Comparison of ENCODE assay signal across 8 cellular contexts in the genomic region with DNA sequence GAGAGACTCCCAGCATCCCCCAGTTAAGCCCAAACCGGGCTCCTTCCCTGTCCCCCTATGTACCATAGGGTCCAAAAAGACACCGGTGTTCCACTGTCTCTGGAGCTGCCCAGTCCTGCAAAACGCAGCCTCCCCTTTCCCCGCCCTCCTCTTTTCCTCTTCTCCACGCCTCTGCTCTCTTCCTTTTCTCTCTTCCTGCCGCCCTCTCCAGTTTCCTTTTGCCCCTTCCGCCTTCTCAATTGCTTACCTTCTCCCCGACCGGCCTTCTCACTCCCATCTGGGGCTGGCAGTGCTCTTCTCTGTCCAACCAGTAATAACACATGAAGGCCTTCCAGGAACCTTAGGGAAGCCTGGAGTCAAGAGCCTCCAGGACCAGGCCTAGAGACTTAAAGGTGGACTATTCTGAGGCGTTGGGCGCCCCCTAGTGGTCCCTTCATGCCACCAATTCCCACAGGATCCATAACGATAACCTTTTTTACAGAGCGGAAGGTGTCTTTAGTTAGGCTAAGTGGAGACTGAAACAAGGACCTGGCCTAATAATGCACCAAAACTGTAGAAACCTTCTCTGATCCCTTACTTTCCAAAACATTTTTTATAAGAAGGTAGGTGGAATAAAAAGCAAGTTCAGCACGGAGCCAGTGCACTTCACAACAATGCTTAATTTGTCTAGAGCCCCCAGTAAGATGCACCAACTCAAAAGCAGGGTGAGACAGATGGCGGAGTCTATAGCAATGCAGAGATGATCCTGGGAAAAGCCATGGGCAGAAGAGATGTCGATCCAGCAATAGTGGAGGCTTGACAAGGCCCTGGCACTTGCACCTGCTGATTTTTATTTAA. TPM values are rescaled to one million over a fixed set of nuclear protein-coding genes. Genes with fewer than 3 reads are reported as not detected.
A peak's percentile ranks its signal among the peaks of the same experiment; 100 is the strongest.
DNase-seq lines count a peak whose midpoint lies in the region; ATAC-seq and TF ChIP-seq lines count a peak whose summit lies in the region.

No MANE protein-coding gene starts in this region.

- TF ChIP-seq POLR2A in esophagus squamous epithelium (IDR thresholded peaks at IDR 0.05) = no peak

- H3K9me3 Mint-ChIP-seq in natural killer cell treated with Interleukin-12 subunit alpha and Interleukin-12 subunit beta and Interleukin-15 and Interleukin-18, amount 100 ng/mL, for 72 hours = no peaks in the 10 kb centered on the region

- peaks cover 0 to 5% of the 10 kb centered on the region in 2 donors for H3K27me3 Mint-ChIP-seq in natural killer cell treated with Interleukin-12 subunit alpha and Interleukin-12 subunit beta and Interleukin-15 and Interleukin-18, amount 100 ng/mL, for 72 hours

- H4K20me1 ChIP-seq in OCI-LY1 (ENCODE audit: insufficient read depth, low read length) = no peaks in the 10 kb centered on the region

- no peaks in the 10 kb centered on the region for H3K27me3 ChIP-seq in OCI-LY1 (ENCODE audit: insufficient read depth, low read length)
- H3K27me3 ChIP-seq in esophagus squamous epithelium = no peaks in the 10 kb centered on the region

- no peak overlapping the region for H3K27ac Mint-ChIP-seq in natural killer cell treated with Interleukin-12 subunit alpha and Interleukin-12 subunit beta and Interleukin-15 and Interleukin-18, amount 100 ng/mL, for 72 hours

- no peaks in the 10 kb centered on the region for H3K79me2 ChIP-seq in OCI-LY1 (ENCODE audit: insufficient read depth, low read length)

- no peak overlapping the region for H3K9ac ChIP-seq in OCI-LY1 (ENCODE audit: low read length)

- no peaks in the 10 kb centered on the region for H3K9me2 ChIP-seq in OCI-LY1 (ENCODE audit: low read depth, low read length)

- DNase-seq in activated gamma-delta T cell treated with Interleukin-2 at 50 U/mL for 16 hours (peak; percentile 60), activated gamma-delta T cell (lab: John Stamatoyannopoulos, UW) (no peak), HT-29 (ENCODE audit: low spot score) (peak; percentile 91), activated T-cell treated with anti-CD3 and anti-CD28 coated beads for 24 hours (ENCODE audit: low read depth) (peak; percentile 44), esophagus squamous epithelium (lab: John Stamatoyannopoulos, UW) (no peak)
- DNase-seq in natural killer cell treated with Interleukin-12 subunit alpha and Interleukin-12 subunit beta and Interleukin-15 and Interleukin-18, amount 100 ng/mL, for 72 hours (ENCODE audit: low spot score) = peak; percentile 65
- peak; percentile 34 to 73 (median 45) for DNase-seq in stimulated activated naive CD4-positive, alpha-beta T cell (lab: John Stamatoyannopoulos, UW)

- H3F3A ChIP-seq in OCI-LY1 (ENCODE audit: insufficient read depth, low read length) = no peaks in the 10 kb centered on the region

- peak; percentile 45 to 74 for ATAC-seq in natural killer cell treated with Interleukin-12 subunit alpha and Interleukin-12 subunit beta and Interleukin-15 and Interleukin-18, amount 100 ng/mL, for 72 hours

- H3K4me1 ChIP-seq in OCI-LY1 (ENCODE audit: insufficient read depth, low read length, severe bottlenecking) (no peaks in the 10 kb centered on the region), esophagus squamous epithelium (peaks cover 8 to 33% (median 10%) of the 10 kb centered on the region in 3 donors)

- peaks cover 3 to 7% of the 10 kb centered on the region in 2 donors for H3K4me1 Mint-ChIP-seq in natural killer cell treated with Interleukin-12 subunit alpha and Interleukin-12 subunit beta and Interleukin-15 and Interleukin-18, amount 100 ng/mL, for 72 hours (ENCODE audit: low read depth in 2 of 2)

- no peak overlapping the region for H3K27ac ChIP-seq in OCI-LY1 (ENCODE audit: low read depth, low read length, poor library complexity, severe bottlenecking)
- peak overlapping the region in 1 of 4 donors; percentile 10 for H3K27ac ChIP-seq in esophagus squamous epithelium

- WGBS in esophagus squamous epithelium, 2 donors = 51 to 54% methylated on average over 16 of the region's 16 CpGs

- TF ChIP-seq CTCF in OCI-LY1 (IDR thresholded peaks at IDR 0.05; ENCODE audit: low read length) (peak; percentile 92), esophagus squamous epithelium (IDR thresholded peaks at IDR 0.05) (peak; percentile 50 to 91 (median 66))

- H3K4me3 Mint-ChIP-seq in natural killer cell treated with Interleukin-12 subunit alpha and Interleukin-12 subunit beta and Interleukin-15 and Interleukin-18, amount 100 ng/mL, for 72 hours = no peak overlapping the region

- H3K4me2 ChIP-seq in OCI-LY1 (ENCODE audit: low read length) = no peak overlapping the region; the same call in 1 of the 2 replicates

- H3K4me3 ChIP-seq in OCI-LY1 (ENCODE audit: low read depth, low read length, poor library complexity, severe bottlenecking) = no peak overlapping the region
- no peak overlapping the region for H3K4me3 ChIP-seq in esophagus squamous epithelium

- no peaks in the 10 kb centered on the region for H3K36me3 Mint-ChIP-seq in natural killer cell treated with Interleukin-12 subunit alpha and Interleukin-12 subunit beta and Interleukin-15 and Interleukin-18, amount 100 ng/mL, for 72 hours

- H3K36me3 ChIP-seq in OCI-LY1 (ENCODE audit: insufficient read depth, low read length) (no peaks in the 10 kb centered on the region), esophagus squamous epithelium (no peaks in the 10 kb centered on the region)

- intact Hi-C loops in esophagus squamous epithelium (cut with DNase I) = loop anchor here (10.0 kb wide), 1 partner anchor 73 kb away; no protein-coding TSS in a partner anchor

- H3K9me3 ChIP-seq in OCI-LY1 (ENCODE audit: low read length) (no peaks in the 10 kb centered on the region), esophagus squamous epithelium (no peaks in the 10 kb centered on the region)

- no peak overlapping the region for H2AFZ ChIP-seq in OCI-LY1 (ENCODE audit: low read length)

RNA-seq across cellular contexts. Expression of gene MSRB2, which starts 27.2 kb away (rescaled TPM):
- 24.3 and 24.7 TPM in 2 replicates for total RNA-seq in HT-29 (2014; rRNA removed; shearing (Covaris generic))
- total RNA-seq in esophagus squamous epithelium = 10 to 100 TPM in 2 of 4 donors, 1 to 10 TPM in 2; 8.7 to 19.3 (median 13.7) TPM
- total RNA-seq in natural killer cell treated with Interleukin-12 subunit alpha and Interleukin-12 subunit beta and Interleukin-15 and Interleukin-18, amount 100 ng/mL, for 72 hours = 10 to 100 TPM in 1 of 2 donors, 1 to 10 TPM in 1; 6.5 to 10.7 TPM

Comparison
In these comparisons a context has a peak if more than half of its experiments do, and no peak if none do; other contexts are left out.
1. DNase-seq: peak in activated gamma-delta T cell treated with Interleukin-2 at 50 U/mL for 16 hours (single experiment), HT-29 (single experiment), activated T-cell treated with anti-CD3 and anti-CD28 coated beads for 24 hours (single experiment), natural killer cell treated with Interleukin-12 subunit alpha and Interleukin-12 subunit beta and Interleukin-15 and Interleukin-18, amount 100 ng/mL, for 72 hours (single experiment) and stimulated activated naive CD4-positive, alpha-beta T cell (6 of 6); none in activated gamma-delta T cell (single experiment) and esophagus squamous epithelium (single experiment).